In the genomic region with DNA sequence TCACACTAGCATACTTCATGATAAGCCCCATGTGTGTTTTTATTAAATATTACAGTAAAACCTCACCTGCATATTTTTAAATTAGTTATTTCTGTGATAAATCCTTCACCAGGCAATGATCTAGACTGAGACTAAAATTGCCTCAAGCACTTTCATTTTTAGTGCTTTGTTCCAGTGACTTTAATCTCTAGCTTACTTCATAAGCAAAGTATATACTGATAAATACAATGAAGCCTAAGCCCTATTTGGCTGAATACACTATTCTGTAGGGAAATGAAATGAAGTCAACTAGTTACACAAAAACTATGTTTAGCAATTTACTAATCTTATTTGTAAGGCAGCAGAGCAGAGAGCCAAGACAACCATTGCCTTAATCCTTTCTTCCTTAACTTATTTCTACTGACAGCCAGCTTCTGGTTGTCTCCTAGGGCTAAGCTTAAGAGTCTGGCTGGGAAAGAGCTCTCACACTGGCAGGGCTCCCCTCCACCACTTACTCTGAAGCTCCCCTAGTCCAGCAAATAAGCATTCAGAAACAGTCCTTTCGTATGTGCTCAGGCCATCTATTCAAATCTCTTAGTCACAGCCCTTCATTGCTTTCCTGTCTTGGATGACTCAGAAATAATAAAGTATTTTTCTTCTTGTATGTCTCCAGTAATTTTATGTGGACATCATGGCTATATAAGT, we compare ENCODE assay signal across 13 cellular contexts. TPM values are rescaled to one million over a fixed set of nuclear protein-coding genes. Genes with fewer than 3 reads are reported as not detected.
A peak's percentile ranks its signal among the peaks of the same experiment; 100 is the strongest.
DNase-seq lines count a peak whose midpoint lies in the region; ATAC-seq, FAIRE-seq and TF ChIP-seq lines count a peak whose summit lies in the region.
"Had no signal": no experiment of that assay in that cellular context is flagged by ENCODE, and none has a peak within 500 bp of the region (broad histone marks: within the 10 kb centered on the region; RNA-seq: fewer than 3 reads in every experiment).

No MANE protein-coding gene starts in this region.

- no peaks in the 10 kb centered on the region for H4K20me1 ChIP-seq in HCT116 (ENCODE audit: insufficient read depth)

- no peaks in the 10 kb centered on the region for H3K9me2 ChIP-seq in HCT116 (ENCODE audit: insufficient read depth)

- RAD21 ChIA-PET in HCT116 (lab: Charles Lee; ENCODE audit: low non-redundant PET in 1 of 2, low total read pairs in 2 of 2, uncharacterized antibody in 2 of 2, unreplicated experiment in 2 of 2) = no interaction called here

- CTCF ChIA-PET in HCT116 (lab: Charles Lee) = interaction anchor here (1.1 to 1.3 kb wide), 2 partner anchors 16 to 62 kb away, joined by 3 to 4 read pairs; no protein-coding TSS in a partner anchor

- peak overlapping the region; percentile 24 for H2AFZ ChIP-seq in HCT116 (ENCODE audit: low read depth, low read length, poor library complexity, severe bottlenecking)

- peak overlapping the region; percentile 69 for H3K4me2 ChIP-seq in HCT116 (ENCODE audit: low read length)

- peak overlapping the region; percentile 55 for H3K9ac ChIP-seq in HCT116 (ENCODE audit: low read length)

- peaks cover 40 to 51% of the 10 kb centered on the region in 2 experiments for H3K4me1 ChIP-seq in HCT116 (ENCODE audit: control insufficient read depth in 1 of 2, insufficient read depth in 2 of 2, low read length in 2 of 2)
- H3K4me1 ChIP-seq: ascending aorta had no signal

- peaks cover 6% of the 10 kb centered on the region for H3K36me3 Mint-ChIP-seq in stimulated activated effector memory CD8-positive, alpha-beta T cell treated with anti-CD3 and anti-CD28 coated beads, Interleukin-12 subunit alpha, Interleukin-12 subunit beta, amount 100 ng/mL, for 72 hours
- H3K36me3 Mint-ChIP-seq: stimulated activated naive B cell treated with anti-CD40 and anti-IgM and Interleukin-4, amounts not matched to agents 10 μg/mL and 1 μg/mL and 100 μg/mL, for 72 hours had no signal

- POLR2A ChIA-PET in HCT116 (lab: Charles Lee) = interaction anchor here (0.9 to 1.7 kb wide), 4 partner anchors 8 to 86 kb away, joined by 3 to 6 read pairs (median 5); no protein-coding TSS in a partner anchor

- peak; percentile 51 for DNase-seq in HCT116 (ENCODE audit: low read depth, low spot score)
- peak; percentile 31 for DNase-seq in RCC 7860 (ENCODE audit: low spot score)
- peak; percentile 72 for DNase-seq in fibroblast of the conjunctiva (ENCODE audit: low read depth)
- no peak for DNase-seq in stimulated activated effector memory CD8-positive, alpha-beta T cell treated with anti-CD3 and anti-CD28 coated beads, Interleukin-12 subunit alpha, Interleukin-12 subunit beta, amount 100 ng/mL, for 72 hours (ENCODE audit: low spot score in 2 of 2)
- no peak for DNase-seq in NCI-H1092 treated with DMSO at 0.1 percent for 48 hours (lab: John Stamatoyannopoulos, UW)
- DNase-seq in activated CD4-positive, CD25-positive, alpha-beta regulatory T cell treated with anti-CD3 and anti-CD28 coated beads, Interleukin-2, amount 50 U/mL, for 72 hours = no peak
- DNase-seq: DND-41; NCI-H146; occipital lobe; stimulated activated naive B cell treated with anti-CD40 and anti-IgM and Interleukin-4, amounts not matched to agents 10 μg/mL and 1 μg/mL and 100 μg/mL, for 72 hours; T-helper 2 cell had no signal

- peak; percentile 85 for ATAC-seq in HCT116
- peak; percentile 51 for ATAC-seq in stimulated activated effector memory CD8-positive, alpha-beta T cell treated with anti-CD3 and anti-CD28 coated beads, Interleukin-12 subunit alpha, Interleukin-12 subunit beta, amount 100 ng/mL, for 72 hours
- no peak for ATAC-seq in GM18861 (IDR thresholded peaks at IDR 0.05; ENCODE audit: unreplicated experiment)
- ATAC-seq: stimulated activated naive B cell treated with anti-CD40 and anti-IgM and Interleukin-4, amounts not matched to agents 10 μg/mL and 1 μg/mL and 100 μg/mL, for 72 hours had no signal

- no peak for TF ChIP-seq CTCF in HCT116 (IDR thresholded peaks at IDR 0.05 in 2 of 3, conservative IDR thresholded peaks at IDR 0.05 in 1 of 3; ENCODE audit: borderline replicate concordance in 1 of 3, insufficient read depth in 1 of 3, low read depth in 2 of 3, low read length in 2 of 3)

- FAIRE-seq in RCC 7860 (lab: Jason Lieb, UNC) = no peak

- H3K4me3 Mint-ChIP-seq in stimulated activated effector memory CD8-positive, alpha-beta T cell treated with anti-CD3 and anti-CD28 coated beads, Interleukin-12 subunit alpha, Interleukin-12 subunit beta, amount 100 ng/mL, for 72 hours = no peak overlapping the region
- H3K4me3 Mint-ChIP-seq: stimulated activated naive B cell treated with anti-CD40 and anti-IgM and Interleukin-4, amounts not matched to agents 10 μg/mL and 1 μg/mL and 100 μg/mL, for 72 hours had no signal

- no peaks in the 10 kb centered on the region for H3K79me2 ChIP-seq in HCT116 (ENCODE audit: insufficient read depth, low read length)

- H3K27me3 ChIP-seq in HCT116 (ENCODE audit: insufficient read depth, low read length) = no peaks in the 10 kb centered on the region
- H3K27me3 ChIP-seq: ascending aorta had no signal

- peak overlapping the region in 1 of 2 experiments; percentile 23; a peak in 2 of 4 replicates for H3K4me3 ChIP-seq in HCT116 (replicated peaks in 1 of 2; ENCODE audit: low read depth in 1 of 2, low read length in 2 of 2)
- H3K4me3 ChIP-seq: ascending aorta had no signal

- H3K9me3 ChIP-seq in HCT116 (ENCODE audit: control insufficient read depth in 1 of 2, insufficient read depth in 1 of 2, low read depth in 1 of 2, low read length in 2 of 2) = no peaks in the 10 kb centered on the region
- H3K9me3 ChIP-seq: ascending aorta had no signal

- H3K27ac ChIP-seq in HCT116 (ENCODE audit: low read depth, low read length) = peak overlapping the region; percentile 83
- H3K27ac ChIP-seq: ascending aorta had no signal

- H3K4me1 Mint-ChIP-seq in stimulated activated effector memory CD8-positive, alpha-beta T cell treated with anti-CD3 and anti-CD28 coated beads, Interleukin-12 subunit alpha, Interleukin-12 subunit beta, amount 100 ng/mL, for 72 hours = peaks cover 6% of the 10 kb centered on the region
- H3K4me1 Mint-ChIP-seq: stimulated activated naive B cell treated with anti-CD40 and anti-IgM and Interleukin-4, amounts not matched to agents 10 μg/mL and 1 μg/mL and 100 μg/mL, for 72 hours had no signal

- no peaks in the 10 kb centered on the region for H3K9me3 Mint-ChIP-seq in stimulated activated effector memory CD8-positive, alpha-beta T cell treated with anti-CD3 and anti-CD28 coated beads, Interleukin-12 subunit alpha, Interleukin-12 subunit beta, amount 100 ng/mL, for 72 hours
- H3K9me3 Mint-ChIP-seq: stimulated activated naive B cell treated with anti-CD40 and anti-IgM and Interleukin-4, amounts not matched to agents 10 μg/mL and 1 μg/mL and 100 μg/mL, for 72 hours had no signal

- no peak overlapping the region for H3K27ac Mint-ChIP-seq in stimulated activated effector memory CD8-positive, alpha-beta T cell treated with anti-CD3 and anti-CD28 coated beads, Interleukin-12 subunit alpha, Interleukin-12 subunit beta, amount 100 ng/mL, for 72 hours
- H3K27ac Mint-ChIP-seq: stimulated activated naive B cell treated with anti-CD40 and anti-IgM and Interleukin-4, amounts not matched to agents 10 μg/mL and 1 μg/mL and 100 μg/mL, for 72 hours had no signal

- BruUV-seq in HCT116 (replicated peaks; lab: Mats Ljungman, UMichigan) = TSS peak; percentile 89

- no peaks in the 10 kb centered on the region for H3K36me3 ChIP-seq in HCT116 (ENCODE audit: control insufficient read depth in 1 of 2, insufficient read depth in 2 of 2, low read length in 2 of 2)
- H3K36me3 ChIP-seq: ascending aorta had no signal

- TF ChIP-seq POLR2A in HCT116 (IDR thresholded peaks at IDR 0.05; ENCODE audit: borderline replicate concordance, extremely low read depth, insufficient read depth, insufficient read length) = no peak

- no peak for TF ChIP-seq RAD21 in HCT116 (IDR thresholded peaks at IDR 0.05; ENCODE audit: low read depth)

- intact Hi-C loops in HCT116 (cut with micrococcal nuclease) = no loop called here

TF ChIP-seq in HCT116, 20 proteins besides CTCF, POLR2A, EP300 and RAD21:
- TF ChIP-seq JUND (IDR thresholded peaks at IDR 0.05) (peak; percentile 58; the same call in 1 of the 2 replicates), FOSL1 (IDR thresholded peaks at IDR 0.05; ENCODE audit: low read depth) (peak; percentile 60; the same call in 1 of the 2 replicates), ZFX (IDR thresholded peaks at IDR 0.05) (no peak), EZH2 (IDR thresholded peaks at IDR 0.05) (no peak), SP1 (IDR thresholded peaks at IDR 0.05; ENCODE audit: low read depth) (peak; percentile 29; the same call in 1 of the 2 replicates), POLR2AphosphoS5 (IDR thresholded peaks at IDR 0.05; ENCODE audit: low read depth, low read length) (peak; percentile 30; the same call in 1 of the 2 replicates), EGR1 (IDR thresholded peaks at IDR 0.05; ENCODE audit: low read depth) (no peak)
- TF ChIP-seq, protein P1, sequence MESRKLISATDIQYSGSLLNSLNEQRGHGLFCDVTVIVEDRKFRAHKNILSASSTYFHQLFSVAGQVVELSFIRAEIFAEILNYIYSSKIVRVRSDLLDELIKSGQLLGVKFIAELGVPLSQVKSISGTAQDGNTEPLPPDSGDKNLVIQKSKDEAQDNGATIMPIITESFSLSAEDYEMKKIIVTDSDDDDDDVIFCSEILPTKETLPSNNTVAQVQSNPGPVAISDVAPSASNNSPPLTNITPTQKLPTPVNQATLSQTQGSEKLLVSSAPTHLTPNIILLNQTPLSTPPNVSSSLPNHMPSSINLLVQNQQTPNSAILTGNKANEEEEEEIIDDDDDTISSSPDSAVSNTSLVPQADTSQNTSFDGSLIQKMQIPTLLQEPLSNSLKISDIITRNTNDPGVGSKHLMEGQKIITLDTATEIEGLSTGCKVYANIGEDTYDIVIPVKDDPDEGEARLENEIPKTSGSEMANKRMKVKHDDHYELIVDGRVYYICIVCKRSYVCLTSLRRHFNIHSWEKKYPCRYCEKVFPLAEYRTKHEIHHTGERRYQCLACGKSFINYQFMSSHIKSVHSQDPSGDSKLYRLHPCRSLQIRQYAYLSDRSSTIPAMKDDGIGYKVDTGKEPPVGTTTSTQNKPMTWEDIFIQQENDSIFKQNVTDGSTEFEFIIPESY (IDR thresholded peaks at IDR 0.05; ENCODE audit: extremely low read depth, insufficient replicate concordance, low read length) = no peak

RNA-seq across cellular contexts. Expression of gene MTAP, which starts 31.4 kb away (rescaled TPM):
- 326 TPM for total RNA-seq in HCT116 (2021; ENCODE audit: unreplicated experiment)
- polyA plus RNA-seq in HCT116 (2012) = 76.1 and 98.0 TPM in 2 replicates

Comparison
In these comparisons a context has a peak if more than half of its experiments do, and no peak if none do; other contexts are left out.
1. DNase-seq: peak in HCT116 (single experiment), RCC 7860 (single experiment) and fibroblast of the conjunctiva (single experiment); none in stimulated activated effector memory CD8-positive, alpha-beta T cell treated with anti-CD3 and anti-CD28 coated beads, Interleukin-12 subunit alpha, Interleukin-12 subunit beta, amount 100 ng/mL, for 72 hours (0 of 2), NCI-H1092 treated with DMSO at 0.1 percent for 48 hours (single experiment) and activated CD4-positive, CD25-positive, alpha-beta regulatory T cell treated with anti-CD3 and anti-CD28 coated beads, Interleukin-2, amount 50 U/mL, for 72 hours (single experiment).